In the genomic region with DNA sequence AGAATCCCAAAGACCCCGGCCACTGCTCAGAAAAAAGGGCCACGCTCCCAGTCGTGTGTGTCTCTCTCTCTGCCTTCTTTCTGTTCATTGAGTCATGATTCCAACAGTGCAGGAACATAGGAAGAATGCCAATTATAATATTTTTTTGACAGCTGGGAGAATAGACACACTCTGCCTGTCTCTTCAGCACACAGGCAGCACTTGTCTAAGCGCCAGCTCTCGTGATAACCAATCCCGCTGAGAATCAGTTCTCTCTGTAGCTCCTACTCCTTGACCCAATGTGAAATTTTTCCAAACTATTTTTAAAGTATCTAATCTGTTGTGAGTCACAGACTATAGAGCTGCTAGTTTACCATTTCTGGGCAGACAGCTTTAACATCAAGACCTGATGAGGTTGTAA, we compare ENCODE assay signal across 13 cellular contexts.
DNase-seq lines count a peak whose midpoint lies in the region; ATAC-seq, FAIRE-seq and TF ChIP-seq lines count a peak whose summit lies in the region.
"Had no signal": no experiment of that assay in that cellular context is flagged by ENCODE, and none has a peak within 500 bp of the region (broad histone marks: within the 10 kb centered on the region; RNA-seq: fewer than 3 reads in every experiment).

No MANE protein-coding gene starts in this region.

- no peak overlapping the region for H3K9ac ChIP-seq in endothelial cell of umbilical vein (replicated peaks; ENCODE audit: extremely low read depth, insufficient read depth, low read length)

- dilution Hi-C loops in endothelial cell of umbilical vein (cut with MboI; ENCODE audit: extremely low pct_ligation_motif_present, low sequenced_read_pairs) = no loop called here

- H3K4me1 ChIP-seq in endothelial cell of umbilical vein (ENCODE audit: control insufficient read depth, extremely low read depth, insufficient read depth, low read length) (no peaks in the 10 kb centered on the region), left lung (no peaks in the 10 kb centered on the region)

- DNase-seq in NCI-H226 (peak; percentile 86), endothelial cell of umbilical vein (ENCODE audit: low read depth, low spot score) (peak; percentile 12), left lung (peak in 1 of 2 donors; percentile 47), superior temporal gyrus (ENCODE audit: extremely low spot score) (peak; percentile 55), GM19239 (ENCODE audit: insufficient read length, low spot score) (no peak), SK-N-DZ (ENCODE audit: low spot score) (no peak)
- no peak for DNase-seq in activated CD8-positive, alpha-beta memory T cell treated with anti-CD3 and anti-CD28 coated beads, Interleukin-2, amount 50 U/mL, for 4 hours
- no peak for DNase-seq in activated T-cell treated with anti-CD3 and anti-CD28 coated beads, Interleukin-2, amount 50 U/mL, for 4 hours
- DNase-seq: activated CD4-positive, CD25-positive, alpha-beta regulatory T cell treated with anti-CD3 and anti-CD28 coated beads, Interleukin-2, amount 50 U/mL, for 72 hours; DMS153; NCI-H2029 treated with DMSO at 0.1 percent for 48 hours; SHP77 treated with DMSO at 0.1 percent for 48 hours had no signal

- H3K27me3 ChIP-seq in endothelial cell of umbilical vein (ENCODE audit: control insufficient read depth in 2 of 2, insufficient read depth in 2 of 2, low read length in 2 of 2) (no peaks in the 10 kb centered on the region), left lung (no peaks in the 10 kb centered on the region)

- CTCF ChIA-PET in endothelial cell of umbilical vein (lab: Charles Lee) = interaction anchor here (1.0 to 1.4 kb wide), 2 partner anchors 33 to 34 kb away, joined by 3 read pairs; no protein-coding TSS in a partner anchor

- no peaks in the 10 kb centered on the region for H3K9me1 ChIP-seq in endothelial cell of umbilical vein (replicated peaks; ENCODE audit: control insufficient read depth, extremely low read depth, insufficient read depth, low read length)

- FAIRE-seq in endothelial cell of umbilical vein (lab: Jason Lieb, UNC) (no peak), GM19239 (lab: Jason Lieb, UNC) (no peak)

- H2AFZ ChIP-seq in endothelial cell of umbilical vein (ENCODE audit: low read depth, low read length) = no peak overlapping the region

- no peak overlapping the region for H3K4me3 ChIP-seq in endothelial cell of umbilical vein (replicated peaks in 1 of 3; ENCODE audit: insufficient read depth in 1 of 3, low read depth in 1 of 3, low read length in 3 of 3)
- no peak overlapping the region for H3K4me3 ChIP-seq in left lung

- no peak overlapping the region for H3K27ac ChIP-seq in endothelial cell of umbilical vein (ENCODE audit: insufficient read depth, low read depth, low read length)
- no peak overlapping the region for H3K27ac ChIP-seq in left lung

- ATAC-seq in left lung = peak; percentile 58
- ATAC-seq in activated T-cell treated with anti-CD3 and anti-CD28 coated beads, Interleukin-2, amount 50 U/mL, for 4 hours = no peak
- ATAC-seq: left colon had no signal

- intact Hi-C loops in endothelial cell of umbilical vein (cut with micrococcal nuclease) (no loop called here), left lung (cut with DNase I) (no loop called here)

- no peaks in the 10 kb centered on the region for H4K20me1 ChIP-seq in endothelial cell of umbilical vein (replicated peaks; ENCODE audit: control insufficient read depth, extremely low read depth, insufficient read depth, low read length)

- no peaks in the 10 kb centered on the region for H3K79me2 ChIP-seq in endothelial cell of umbilical vein (ENCODE audit: control insufficient read depth, insufficient read depth, low read length)

- TF ChIP-seq CTCF in endothelial cell of umbilical vein (IDR thresholded peaks at IDR 0.05; ENCODE audit: extremely low read depth in 1 of 2, insufficient read depth in 1 of 2, low read depth in 1 of 2, low read length in 2 of 2) (no peak), left lung (IDR thresholded peaks at IDR 0.05) (no peak)

- no peaks in the 10 kb centered on the region for H3K36me3 ChIP-seq in endothelial cell of umbilical vein (ENCODE audit: control insufficient read depth in 2 of 2, extremely low read depth in 1 of 2, insufficient read depth in 2 of 2, low read length in 2 of 2)
- peaks cover 0 to 9% of the 10 kb centered on the region in 2 donors for H3K36me3 ChIP-seq in left lung

- no peak overlapping the region for H3K4me2 ChIP-seq in endothelial cell of umbilical vein (ENCODE audit: insufficient read depth, low read length)

- H3K9me3 Mint-ChIP-seq in activated T-cell treated with anti-CD3 and anti-CD28 coated beads, Interleukin-2, amount 50 U/mL, for 4 hours = peaks cover 8% of the 10 kb centered on the region

- TF ChIP-seq POLR2A in endothelial cell of umbilical vein (IDR thresholded peaks at IDR 0.05; ENCODE audit: low read depth, low read length) = no peak

- peaks cover 6% of the 10 kb centered on the region for H3K4me1 Mint-ChIP-seq in activated T-cell treated with anti-CD3 and anti-CD28 coated beads, Interleukin-2, amount 50 U/mL, for 4 hours (ENCODE audit: low read depth)

- H3K4me3 Mint-ChIP-seq in activated T-cell treated with anti-CD3 and anti-CD28 coated beads, Interleukin-2, amount 50 U/mL, for 4 hours = no peak overlapping the region

- H3K9me3 ChIP-seq in endothelial cell of umbilical vein (replicated peaks; ENCODE audit: control insufficient read depth, insufficient read depth, low read length) (no peaks in the 10 kb centered on the region), left lung (peaks cover 0 to 9% of the 10 kb centered on the region in 2 donors)

- H3K36me3 Mint-ChIP-seq in activated T-cell treated with anti-CD3 and anti-CD28 coated beads, Interleukin-2, amount 50 U/mL, for 4 hours (ENCODE audit: insufficient read depth) = peaks cover 36% of the 10 kb centered on the region

- POLR2A ChIA-PET in endothelial cell of umbilical vein (lab: Charles Lee) = no interaction called here

- BruUV-seq in endothelial cell of umbilical vein (replicated peaks; lab: Mats Ljungman, UMichigan) = no TSS peak

- no peaks in the 10 kb centered on the region for H3K27me3 Mint-ChIP-seq in activated T-cell treated with anti-CD3 and anti-CD28 coated beads, Interleukin-2, amount 50 U/mL, for 4 hours (ENCODE audit: low read depth)

TF ChIP-seq in endothelial cell of umbilical vein, 7 proteins besides CTCF, POLR2A, EP300 and RAD21:
- TF ChIP-seq, protein P1, sequence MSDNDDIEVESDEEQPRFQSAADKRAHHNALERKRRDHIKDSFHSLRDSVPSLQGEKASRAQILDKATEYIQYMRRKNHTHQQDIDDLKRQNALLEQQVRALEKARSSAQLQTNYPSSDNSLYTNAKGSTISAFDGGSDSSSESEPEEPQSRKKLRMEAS (IDR thresholded peaks at IDR 0.05; ENCODE audit: insufficient read depth, insufficient read length) = no peak
- TF ChIP-seq MYC (IDR thresholded peaks at IDR 0.05; ENCODE audit: low read depth, low read length) = no peak
- TF ChIP-seq FOS (IDR thresholded peaks at IDR 0.05; ENCODE audit: borderline replicate concordance, insufficient read depth, low read length) = no peak
- no peak for TF ChIP-seq POLR2AphosphoS5 (IDR thresholded peaks at IDR 0.05; ENCODE audit: insufficient read depth, low read depth, low read length)
- TF ChIP-seq GATA2 (IDR thresholded peaks at IDR 0.05; ENCODE audit: insufficient read depth, insufficient read length, low read depth, low read length) = no peak
- TF ChIP-seq EZH2 (IDR thresholded peaks at IDR 0.05; ENCODE audit: borderline replicate concordance, low read depth, low read length, severe bottlenecking) = no peak
- TF ChIP-seq JUN (IDR thresholded peaks at IDR 0.05; ENCODE audit: borderline replicate concordance, insufficient read depth, insufficient read length, low read depth) = no peak

Comparison
In these comparisons a context has a peak if more than half of its experiments do, and no peak if none do; other contexts are left out.
1. DNase-seq: peak in NCI-H226 (single experiment), endothelial cell of umbilical vein (single experiment) and superior temporal gyrus (single experiment); none in GM19239 (single experiment), SK-N-DZ (single experiment), activated CD8-positive, alpha-beta memory T cell treated with anti-CD3 and anti-CD28 coated beads, Interleukin-2, amount 50 U/mL, for 4 hours (single experiment) and activated T-cell treated with anti-CD3 and anti-CD28 coated beads, Interleukin-2, amount 50 U/mL, for 4 hours (single experiment).